ENCODE assay signal across 8 cellular contexts in genomic region chr9:12702160-12702758, GRCh38. TPM values are rescaled to one million over a fixed set of nuclear protein-coding genes. Genes with fewer than 3 reads are reported as not detected.
DNase-seq lines count a peak whose midpoint lies in the region; ATAC-seq, FAIRE-seq and TF ChIP-seq lines count a peak whose summit lies in the region.

No MANE protein-coding gene starts in this region.

- H3K27me3 ChIP-seq in body of pancreas (no peaks in the 10 kb centered on the region), kidney epithelial cell (ENCODE audit: control insufficient read depth, insufficient read depth, low read length) (no peaks in the 10 kb centered on the region), uterus (no peaks in the 10 kb centered on the region), Karpas-422 (ENCODE audit: low read length) (no peaks in the 10 kb centered on the region)

- FAIRE-seq in A549 (lab: Jason Lieb, UNC) = peak; percentile 46

- peak; percentile 81 to 86 for TF ChIP-seq RAD21 in A549 (conservative IDR thresholded peaks at IDR 0.05 in 1 of 2, IDR thresholded peaks at IDR 0.05 in 1 of 2)

- H3K4me3 ChIP-seq in A549 (no peak overlapping the region), LNCaP clone FGC (ENCODE audit: low read depth, low read length) (no peak overlapping the region), body of pancreas (no peak overlapping the region), kidney epithelial cell (ENCODE audit: low read depth, low read length) (no peak overlapping the region), uterus (no peak overlapping the region), Karpas-422 (ENCODE audit: low read length) (no peak overlapping the region)

- ATAC-seq in A549 = peak; percentile 91 to 95
- ATAC-seq in body of pancreas = peak; percentile 87

- CTCF ChIA-PET in A549 (lab: Yijun Ruan, JAX) = interaction anchor here (0.5 to 3.1 kb wide), 24 partner anchors 9 to 1959 kb away, joined by 3 to 18 read pairs (median 3); partner anchors contain the start of gene TYRP1

- H3K9me2 ChIP-seq in Karpas-422 (replicated peaks; ENCODE audit: insufficient read depth, low read length) = no peaks in the 10 kb centered on the region

- H2AFZ ChIP-seq in Karpas-422 (ENCODE audit: low read length) = no peak overlapping the region

- no peaks in the 10 kb centered on the region for H3K79me2 ChIP-seq in Karpas-422 (ENCODE audit: low read length)

- 2% methylated on average over 6 of the region's 6 CpGs for WGBS in A549 (ENCODE audit: missing lambda C conversion rate)
- WGBS in body of pancreas, 2 donors = 16 to 17% methylated on average over 6 of the region's 6 CpGs

- TF ChIP-seq EP300 in A549 (IDR thresholded peaks at IDR 0.05) = no peak

- peak overlapping the region; percentile 70 for H3K4me2 ChIP-seq in A549
- H3K4me2 ChIP-seq in Karpas-422 (ENCODE audit: low read depth, low read length, poor library complexity, severe bottlenecking) = no peak overlapping the region

- no peaks in the 10 kb centered on the region for H4K20me1 ChIP-seq in Karpas-422 (ENCODE audit: insufficient read depth, low read depth, low read length)

- POLR2A ChIA-PET in A549 (lab: Yijun Ruan, JAX) = no interaction called here

- intact Hi-C loops in body of pancreas (cut with DNase I) = no loop called here
- intact Hi-C loops in uterus (cut with DNase I; ENCODE audit: low total_unique reads) = no loop called here

- H3K27ac ChIP-seq in A549 = no peak overlapping the region
- no peak overlapping the region for H3K27ac ChIP-seq in body of pancreas
- H3K27ac ChIP-seq in uterus = no peak overlapping the region
- H3K27ac ChIP-seq in Karpas-422 (ENCODE audit: low read length) = no peak overlapping the region

- TF ChIP-seq POLR2A in A549 (IDR thresholded peaks at IDR 0.05; ENCODE audit: low read length) (no peak), body of pancreas (IDR thresholded peaks at IDR 0.05) (no peak), uterus (IDR thresholded peaks at IDR 0.05) (no peak)

- H3K9me3 ChIP-seq in A549 (no peaks in the 10 kb centered on the region), body of pancreas (no peaks in the 10 kb centered on the region), uterus (no peaks in the 10 kb centered on the region), Karpas-422 (ENCODE audit: low read length) (no peaks in the 10 kb centered on the region; the same call in 1 of the 2 replicates)

- TF ChIP-seq CTCF in A549 (IDR thresholded peaks at IDR 0.05) (peak; percentile 84), LNCaP clone FGC (IDR thresholded peaks at IDR 0.05; ENCODE audit: control insufficient read depth, extremely low read depth, insufficient read depth) (peak; percentile 83), body of pancreas (IDR thresholded peaks at IDR 0.05) (peak in 6 of 7 experiments; percentile 35 to 62 (median 53)), kidney epithelial cell (IDR thresholded peaks at IDR 0.05; ENCODE audit: insufficient read depth, low read length, poor library complexity, severe bottlenecking) (peak; percentile 76), uterus (IDR thresholded peaks at IDR 0.05) (peak in 3 of 4 experiments; percentile 29 to 35 (median 30))

- peaks cover 8% of the 10 kb centered on the region; the same call in 1 of the 3 replicates for H3K4me1 ChIP-seq in A549
- no peaks in the 10 kb centered on the region for H3K4me1 ChIP-seq in body of pancreas
- H3K4me1 ChIP-seq in uterus = no peaks in the 10 kb centered on the region
- no peaks in the 10 kb centered on the region for H3K4me1 ChIP-seq in Karpas-422 (ENCODE audit: low read length)

- no peak overlapping the region for H3K9ac ChIP-seq in Karpas-422 (ENCODE audit: low read length)

- DNase-seq in A549 (ENCODE audit: low read depth in 1 of 2, low spot score in 1 of 2) = peak; percentile 8 to 72
- peak; percentile 66 for DNase-seq in LNCaP clone FGC (ENCODE audit: low read depth)
- DNase-seq in body of pancreas = peak; percentile 35 to 58 (median 47)
- DNase-seq in kidney epithelial cell (ENCODE audit: low read depth) = no peak
- DNase-seq in uterus = peak; percentile 19 to 37
- no peak for DNase-seq in cerebellar nuclear complex (lab: John Stamatoyannopoulos, UW)
- DNase-seq in CD1c-positive myeloid dendritic cell (ENCODE audit: extremely low spot score) = no peak
- no peak for DNase-seq in Karpas-422

- H3K36me3 ChIP-seq in body of pancreas (replicated peaks in 1 of 2; ENCODE audit: insufficient read depth in 1 of 2, low read depth in 2 of 2) = no peaks in the 10 kb centered on the region
- no peaks in the 10 kb centered on the region for H3K36me3 ChIP-seq in kidney epithelial cell (ENCODE audit: control insufficient read depth, insufficient read depth, low read length)
- no peaks in the 10 kb centered on the region for H3K36me3 ChIP-seq in uterus
- no peaks in the 10 kb centered on the region for H3K36me3 ChIP-seq in Karpas-422 (ENCODE audit: insufficient read depth, low read length)

TF ChIP-seq in A549, 52 proteins besides CTCF, POLR2A, EP300 and RAD21:
- TF ChIP-seq SMC3 (IDR thresholded peaks at IDR 0.05) (peak; percentile 72), PHF8 (IDR thresholded peaks at IDR 0.05; ENCODE audit: borderline replicate concordance, low read depth) (no peak), KDM1A (IDR thresholded peaks at IDR 0.05; ENCODE audit: low read depth) (no peak)

RNA-seq across cellular contexts. Expression of gene TYRP1, which starts 9.1 kb away (rescaled TPM):
- polyA plus RNA-seq in A549 (2011; rRNA removed) (0.12 and 0.17 TPM in 2 replicates), A549 (2017; fragmentation: RNase III; extraction: RNeasy Plus Mini Kit Qiagen cat#74134 plus additional on column Dnase treatment) (0.12 TPM in 2 of 3 replicates, not detected in the other)
- not detected in 2 replicates for polyA plus RNA-seq in A549 (2012; cell fraction: cytosol; rRNA removed)
- not detected in 2 replicates for polyA plus RNA-seq in A549 (2012; cell fraction: nucleus; rRNA removed)
- not detected in 2 replicates for polyA minus RNA-seq in A549 (2011; rRNA and poly(A)+ RNA removed)
- total RNA-seq in body of pancreas (not detected), kidney epithelial cell (not detected in 2 replicates), uterus (1 to 10 TPM in 1 of 4 donors, under 1 TPM in 1, not detected in 2; 0.24 to 1.2 TPM)
- 0.15 TPM in 1 of 2 replicates, not detected in the other for total RNA-seq in Karpas-422 (2014; rRNA removed; shearing (Covaris generic); ENCODE audit: low replicate concordance)

Comparison
In these comparisons a context has a peak if more than half of its experiments do, and no peak if none do; other contexts are left out.
1. DNase-seq: peak in A549 (2 of 2), LNCaP clone FGC (single experiment), body of pancreas (4 of 4) and uterus (2 of 2); none in kidney epithelial cell (single experiment), cerebellar nuclear complex (0 of 2), CD1c-positive myeloid dendritic cell (single experiment) and Karpas-422 (single experiment).
2. CTCF ChIP-seq: peak in every context shown above with its lines; median percentile 84 in A549; 83 in LNCaP clone FGC; 76 in kidney epithelial cell; 53 in body of pancreas; 30 in uterus.